ENCODE assay signal across 8 cellular contexts in genomic region chr5:172766287-172767104, GRCh38. TPM values are rescaled to one million over a fixed set of nuclear protein-coding genes. Genes with fewer than 3 reads are reported as not detected.
DNase-seq lines count a peak whose midpoint lies in the region; ATAC-seq, FAIRE-seq and TF ChIP-seq lines count a peak whose summit lies in the region.

No MANE protein-coding gene starts in this region.

- ATAC-seq in A549 (peak; percentile 11 to 30), left cardiac atrium (peak; percentile 20 to 35)

- peak in 1 of 2 experiments; percentile 14; a peak in 1 of 5 replicates for TF ChIP-seq RAD21 in A549 (conservative IDR thresholded peaks at IDR 0.05 in 1 of 2, IDR thresholded peaks at IDR 0.05 in 1 of 2)

- peak; percentile 53 for TF ChIP-seq POLR2A in A549 (IDR thresholded peaks at IDR 0.05; ENCODE audit: low read length)

- intact Hi-C loops in ascending aorta (cut with DNase I) (no loop called here), left cardiac atrium (cut with DNase I) (loop anchor here (1.0 to 5.0 kb wide), 3 partner anchors 17 to 49 kb away; no protein-coding TSS in a partner anchor), posterior cingulate gyrus (cut with DNase I) (no loop called here)

- peaks cover 36 to 39% of the 10 kb centered on the region in 2 donors for H3K36me3 ChIP-seq in ascending aorta

- no peaks in the 10 kb centered on the region for H3K27me3 ChIP-seq in ascending aorta

- FAIRE-seq in A549 (lab: Jason Lieb, UNC): no peak

- POLR2A ChIA-PET in A549 (lab: Yijun Ruan, JAX): interaction anchor here (0.6 to 3.9 kb wide), 16 partner anchors 8 to 192 kb away, joined by 3 to 35 read pairs (median 5); no protein-coding TSS in a partner anchor

- CTCF ChIA-PET in A549 (lab: Yijun Ruan, JAX): interaction anchor here (0.6 to 4.3 kb wide), 6 partner anchors 50 to 166 kb away, joined by 3 to 53 read pairs (median 8); no protein-coding TSS in a partner anchor

- H3K9me3 ChIP-seq in A549 (no peaks in the 10 kb centered on the region), ascending aorta (no peaks in the 10 kb centered on the region)

- TF ChIP-seq CTCF in A549 (IDR thresholded peaks at IDR 0.05): no peak
- no peak for TF ChIP-seq CTCF in ascending aorta (IDR thresholded peaks at IDR 0.05)

- 4% methylated on average over 16 of the region's 16 CpGs for WGBS in A549 (ENCODE audit: missing lambda C conversion rate)

- peak overlapping the region; percentile 89 for H3K4me2 ChIP-seq in A549

- DNase-seq in A549 (ENCODE audit: low read depth in 1 of 2, low spot score in 1 of 2) (peak in 1 of 2 experiments; percentile 89), HT-29 (ENCODE audit: low spot score) (peak; percentile 59), ascending aorta (ENCODE audit: low spot score in 2 of 2) (peak; percentile 85 to 96), left cardiac atrium (peak; percentile 91), posterior cingulate gyrus (peak; percentile 54 to 96 (median 76)), activated gamma-delta T cell (lab: John Stamatoyannopoulos, UW) (no peak), NCI-H1048 (lab: John Stamatoyannopoulos, UW) (no peak)
- no peak for DNase-seq in activated CD4-positive, CD25-positive, alpha-beta regulatory T cell (lab: John Stamatoyannopoulos, UW)

- peaks cover 16% of the 10 kb centered on the region for H3K4me1 ChIP-seq in A549
- H3K4me1 ChIP-seq in ascending aorta: peaks cover 3 to 7% of the 10 kb centered on the region in 2 donors

- peak overlapping the region; percentile 97 to 100 for H3K27ac ChIP-seq in A549
- peak overlapping the region; percentile 97 to 100 for H3K27ac ChIP-seq in ascending aorta

- TF ChIP-seq EP300 in A549 (IDR thresholded peaks at IDR 0.05): no peak

- H3K4me3 ChIP-seq in A549 (peak overlapping the region; percentile 75), ascending aorta (peak overlapping the region; percentile 88 to 89)

TF ChIP-seq in A549, 52 proteins besides CTCF, POLR2A, EP300 and RAD21 (continues in another document):
- no peak for TF ChIP-seq NPAS2 (CRISPR knock-in tag; IDR thresholded peaks at IDR 0.05; ENCODE audit: borderline replicate concordance)
- peak; percentile 92 for TF ChIP-seq ESRRA (IDR thresholded peaks at IDR 0.05; ENCODE audit: borderline replicate concordance, low read length)
- peak; percentile 28 for TF ChIP-seq HOXB5 (CRISPR knock-in tag; IDR thresholded peaks at IDR 0.05)
- no peak for TF ChIP-seq HDAC2 (IDR thresholded peaks at IDR 0.05)
- TF ChIP-seq RARB (CRISPR knock-in tag; IDR thresholded peaks at IDR 0.05): peak; percentile 96
- no peak for TF ChIP-seq RCOR1 (IDR thresholded peaks at IDR 0.05; ENCODE audit: low read depth, low read length)
- TF ChIP-seq KDM5A (IDR thresholded peaks at IDR 0.05): no peak
- no peak for TF ChIP-seq NR3C1 (IDR thresholded peaks at IDR 0.05)
- TF ChIP-seq JUN (IDR thresholded peaks at IDR 0.05): peak; percentile 92 to 93
- TF ChIP-seq HOXA7 (CRISPR knock-in tag; IDR thresholded peaks at IDR 0.05): peak; percentile 100
- peak; percentile 40; the same call in 2 of the 3 replicates for TF ChIP-seq BCL3 (IDR thresholded peaks at IDR 0.05)
- peak; percentile 88 for TF ChIP-seq EHF (CRISPR knock-in tag; IDR thresholded peaks at IDR 0.05)
- TF ChIP-seq RFX5 (IDR thresholded peaks at IDR 0.05): no peak
- no peak; the same call in 1 of the 2 replicates for TF ChIP-seq NFE2L2 (conservative IDR thresholded peaks at IDR 0.05; ENCODE audit: low read length)
- peak; percentile 95 for TF ChIP-seq HMGXB4 (CRISPR knock-in tag; IDR thresholded peaks at IDR 0.05; ENCODE audit: borderline replicate concordance)
- no peak for TF ChIP-seq EHMT2 (IDR thresholded peaks at IDR 0.05; ENCODE audit: low read depth)
- 0 out of 2 replicates have a peak, but pooled peaks have one; percentile 14 for TF ChIP-seq REST (IDR thresholded peaks at IDR 0.05)
- peak; percentile 99 for TF ChIP-seq TFCP2L1 (CRISPR knock-in tag; IDR thresholded peaks at IDR 0.05)
- TF ChIP-seq E2F6 (IDR thresholded peaks at IDR 0.05; ENCODE audit: borderline replicate concordance, low read depth): no peak
- no peak for TF ChIP-seq FOSL2 (IDR thresholded peaks at IDR 0.05)
- TF ChIP-seq FOSL2 (CRISPR knock-in tag; IDR thresholded peaks at IDR 0.05): no peak; the same call in none of the 2 replicates
- TF ChIP-seq CHD4 (IDR thresholded peaks at IDR 0.05; ENCODE audit: borderline replicate concordance): no peak
- no peak for TF ChIP-seq BHLHE40 (IDR thresholded peaks at IDR 0.05; ENCODE audit: low read depth, low read length)
- TF ChIP-seq MYC (IDR thresholded peaks at IDR 0.05; ENCODE audit: borderline replicate concordance, low read length): 0 out of 2 replicates have a peak, but pooled peaks have one; percentile 16
- no peak for TF ChIP-seq HES2 (IDR thresholded peaks at IDR 0.05)
- peak; percentile 21; the same call in 1 of the 2 replicates for TF ChIP-seq JUNB (IDR thresholded peaks at IDR 0.05)
- peak; percentile 85; the same call in 1 of the 2 replicates for TF ChIP-seq MAZ (IDR thresholded peaks at IDR 0.05; ENCODE audit: borderline replicate concordance, low read depth, low read length)
- TF ChIP-seq RNF2 (IDR thresholded peaks at IDR 0.05; ENCODE audit: borderline replicate concordance, low read depth): no peak
- peak; percentile 75 for TF ChIP-seq CHD2 (IDR thresholded peaks at IDR 0.05; ENCODE audit: low read length, partially characterized antibody)

RNA-seq across cellular contexts. Expression of gene DUSP1, which starts 4.5 kb away (rescaled TPM):
- 525 and 594 TPM in 2 replicates for polyA plus RNA-seq in A549 (2011; rRNA removed)
- 540 and 757 TPM in 2 replicates for polyA plus RNA-seq in A549 (2012; cell fraction: cytosol; rRNA removed)
- polyA plus RNA-seq in A549 (2012; cell fraction: nucleus; rRNA removed): 1,192 and 1,375 TPM in 2 replicates
- polyA plus RNA-seq in A549 (2017; fragmentation: RNase III; extraction: RNeasy Plus Mini Kit Qiagen cat#74134 plus additional on column Dnase treatment): 191 to 207 TPM (median 203 TPM) in 3 replicates
- 620 and 630 TPM in 2 replicates for polyA minus RNA-seq in A549 (2011; rRNA and poly(A)+ RNA removed)
- 275 and 286 TPM in 2 replicates for total RNA-seq in HT-29 (2014; rRNA removed; shearing (Covaris generic))
- 3,919 TPM for total RNA-seq in ascending aorta
- 100 to 1,000 TPM; 126 to 228 TPM for total RNA-seq in left cardiac atrium

Comparison
In these comparisons a context has a peak if more than half of its experiments do, and no peak if none do; other contexts are left out.
1. DNase-seq: peak in HT-29 (single experiment), ascending aorta (2 of 2), left cardiac atrium (single experiment) and posterior cingulate gyrus (10 of 10); none in activated CD4-positive, CD25-positive, alpha-beta regulatory T cell (0 of 4), activated gamma-delta T cell (single experiment) and NCI-H1048 (single experiment).
2. RNA of gene DUSP1, which starts 4.5 kb away (total RNA-seq): 3,919 TPM in ascending aorta (single experiment); 275 to 286 TPM in HT-29 and 126 to 228 TPM in left cardiac atrium; every median in the first group is over 10 times any median in the second.
3. intact Hi-C loops: an anchor here in left cardiac atrium (1.0 to 5.0 kb wide); none called in ascending aorta and posterior cingulate gyrus.